In the genomic region with DNA sequence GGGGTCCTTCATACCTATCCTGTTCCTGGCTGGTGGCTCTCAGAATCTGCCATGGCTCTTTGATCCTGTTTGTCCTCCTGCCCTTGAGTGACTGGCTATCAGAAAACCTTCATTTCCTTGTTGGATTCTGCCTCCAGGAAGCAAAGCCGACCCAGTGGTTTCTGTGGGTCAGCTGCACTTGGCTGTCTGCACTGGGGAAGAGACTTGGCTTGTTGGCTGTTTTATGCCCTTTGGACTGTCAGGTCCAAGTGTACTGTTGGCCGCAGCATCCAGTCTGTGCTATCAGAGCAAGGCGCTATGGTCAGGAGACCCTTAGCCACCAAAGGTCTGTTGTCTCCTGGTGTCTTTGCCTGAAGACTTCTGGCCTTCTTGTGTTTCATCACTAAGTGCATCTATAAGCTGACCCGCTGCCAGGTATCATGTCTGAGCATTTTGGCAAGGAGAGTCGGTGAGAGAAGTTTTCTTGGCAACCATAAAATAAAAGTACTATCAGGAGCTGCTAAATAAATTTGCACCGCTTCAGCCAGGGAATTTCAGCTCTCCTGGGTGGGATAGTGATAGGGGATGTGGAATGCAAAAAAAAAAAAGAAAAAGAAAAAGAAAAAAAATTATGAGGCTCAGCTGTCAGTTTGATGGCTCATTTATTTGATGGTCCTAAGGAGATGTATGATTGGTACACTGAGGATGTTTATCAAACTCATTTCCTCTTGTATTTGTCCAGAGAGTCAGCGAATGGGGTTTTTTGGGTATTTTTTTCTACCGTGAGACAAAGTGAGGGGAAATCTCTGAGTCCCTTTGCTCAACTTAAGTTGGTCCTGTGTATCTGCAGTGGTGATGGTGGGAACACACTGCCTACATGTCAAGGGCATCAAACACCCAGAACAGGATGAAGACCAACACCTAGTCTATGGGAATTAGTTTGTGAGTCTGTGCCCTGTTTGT, we compare ENCODE assay signal across 9 cellular contexts.
A peak's percentile ranks its signal among the peaks of the same experiment; 100 is the strongest.
DNase-seq lines count a peak whose midpoint lies in the region; ATAC-seq, FAIRE-seq and TF ChIP-seq lines count a peak whose summit lies in the region.
"Had no signal": no experiment of that assay in that cellular context is flagged by ENCODE, and none has a peak within 500 bp of the region (broad histone marks: within the 10 kb centered on the region; RNA-seq: fewer than 3 reads in every experiment).

No MANE protein-coding gene starts in this region.

- TF ChIP-seq CTCF in esophagus squamous epithelium (IDR thresholded peaks at IDR 0.05): no peak

- no peaks in the 10 kb centered on the region for H3K27me3 ChIP-seq in esophagus squamous epithelium
- no peaks in the 10 kb centered on the region for H3K27me3 ChIP-seq in small intestine (ENCODE audit: control insufficient read depth in 2 of 2, insufficient read depth in 2 of 2, low read length in 2 of 2)

- peak; percentile 69 for ATAC-seq in GM18907 (IDR thresholded peaks at IDR 0.05; ENCODE audit: unreplicated experiment)
- ATAC-seq in HG03095 (IDR thresholded peaks at IDR 0.05; ENCODE audit: unreplicated experiment): no peak

- peaks cover 30 to 68% (median 53%) of the 10 kb centered on the region in 3 donors for H3K4me1 ChIP-seq in esophagus squamous epithelium
- peaks cover 8 to 27% of the 10 kb centered on the region in 2 donors for H3K4me1 ChIP-seq in small intestine (ENCODE audit: control insufficient read depth in 2 of 2, insufficient read depth in 1 of 2, low read depth in 1 of 2, low read length in 1 of 2)

- H3K4me3 ChIP-seq in esophagus squamous epithelium (no peak overlapping the region), small intestine (ENCODE audit: low read depth in 1 of 2, low read length in 2 of 2) (no peak overlapping the region)

- H3K36me3 ChIP-seq in esophagus squamous epithelium (no peaks in the 10 kb centered on the region), small intestine (ENCODE audit: control insufficient read depth in 2 of 2, insufficient read depth in 2 of 2, low read length in 2 of 2) (no peaks in the 10 kb centered on the region)

- H3K9me3 ChIP-seq in esophagus squamous epithelium: no peaks in the 10 kb centered on the region
- no peaks in the 10 kb centered on the region for H3K9me3 ChIP-seq in small intestine (ENCODE audit: control insufficient read depth, low read depth)

- WGBS in esophagus squamous epithelium, 2 donors: 34 to 53% methylated on average over 6 to 8 of the region's 8 CpGs
- 47 to 52% (median 50%) methylated on average over 8 of the region's 8 CpGs for WGBS in small intestine, 3 donors

- intact Hi-C loops in esophagus squamous epithelium (cut with DNase I): no loop called here

- H3K27ac ChIP-seq in esophagus squamous epithelium (peak overlapping the region in 3 of 4 donors; percentile 6 to 56 (median 32)), small intestine (ENCODE audit: low read depth in 1 of 2, low read length in 1 of 2) (peak overlapping the region; percentile 46 to 84)

- TF ChIP-seq POLR2A in esophagus squamous epithelium (IDR thresholded peaks at IDR 0.05): no peak

- FAIRE-seq in small intestine (lab: Jason Lieb, UNC): no peak

- peak; percentile 93 for DNase-seq in NCI-H2029 treated with DMSO at 0.1 percent for 48 hours (lab: John Stamatoyannopoulos, UW)
- DNase-seq in esophagus squamous epithelium (lab: John Stamatoyannopoulos, UW): no peak
- DNase-seq in small intestine: peak; percentile 93
- DNase-seq in stimulated activated CD8-positive, alpha-beta memory T cell treated with anti-CD3 and anti-CD28 coated beads, Interleukin-4, amount 100 ng/mL, for 48 hours: no peak
- DNase-seq in stimulated activated CD4-positive, alpha-beta T cell treated with anti-CD3 and anti-CD28 coated beads, Interleukin-2, amount 100 ng/mL, for 24 hours: no peak
- DNase-seq: EL, NCI-H1930 had no signal

Comparison
In these comparisons a context has a peak if more than half of its experiments do, and no peak if none do; other contexts are left out.
1. DNase-seq: peak in NCI-H2029 treated with DMSO at 0.1 percent for 48 hours (single experiment) and small intestine (single experiment); none in esophagus squamous epithelium (single experiment), stimulated activated CD8-positive, alpha-beta memory T cell treated with anti-CD3 and anti-CD28 coated beads, Interleukin-4, amount 100 ng/mL, for 48 hours (single experiment) and stimulated activated CD4-positive, alpha-beta T cell treated with anti-CD3 and anti-CD28 coated beads, Interleukin-2, amount 100 ng/mL, for 24 hours (0 of 2).